ENCODE assay signal across 8 cellular contexts in the genomic region with DNA sequence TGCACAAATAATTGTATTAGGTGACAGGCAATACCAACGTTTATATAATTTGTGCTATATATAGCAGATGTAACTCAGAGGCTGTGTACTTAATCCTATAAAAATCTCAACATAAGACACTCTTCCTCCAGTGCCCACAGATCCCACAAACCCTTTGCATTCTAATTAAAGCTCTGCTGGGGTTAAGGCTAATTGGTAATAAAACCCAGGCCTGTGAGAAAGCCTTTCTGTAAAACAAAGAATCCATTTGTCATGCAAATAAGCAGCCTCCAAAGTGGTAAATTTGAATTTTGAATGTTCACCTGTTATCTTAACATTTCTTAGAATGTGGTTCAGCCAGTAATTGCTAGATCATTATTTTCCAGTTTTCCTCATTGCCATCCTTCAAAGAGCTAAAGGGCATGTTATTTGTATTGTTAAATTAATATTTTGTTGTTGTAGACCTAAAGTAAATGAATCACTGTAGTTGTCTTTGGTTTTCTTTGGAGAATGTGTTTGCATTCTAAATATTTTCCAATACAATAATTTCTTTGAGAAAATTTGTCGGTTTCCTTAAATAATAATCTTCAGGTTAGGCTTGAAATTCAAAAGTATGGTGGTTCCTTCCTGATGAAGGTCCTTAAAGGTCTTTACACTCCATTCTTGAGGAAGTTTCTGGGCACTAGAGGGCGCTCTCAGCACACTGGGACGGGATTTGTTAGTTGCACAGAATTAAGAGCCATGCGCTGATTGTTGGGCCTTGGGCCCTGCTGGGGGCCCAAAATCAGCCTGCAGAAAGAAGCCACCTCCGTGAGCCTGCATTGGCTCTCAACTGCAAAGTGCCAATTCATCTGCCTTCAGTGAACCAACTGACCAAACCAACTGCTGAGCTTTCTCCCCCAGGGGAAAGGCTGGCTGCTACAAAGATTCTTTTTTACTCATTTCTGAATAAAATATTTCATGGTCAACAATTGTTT. TPM values are rescaled to one million over a fixed set of nuclear protein-coding genes. Genes with fewer than 3 reads are reported as not detected.
A peak's percentile ranks its signal among the peaks of the same experiment; 100 is the strongest.
DNase-seq lines count a peak whose midpoint lies in the region; ATAC-seq and TF ChIP-seq lines count a peak whose summit lies in the region.

No MANE protein-coding gene starts in this region.

- H3K9me3 Mint-ChIP-seq in CD4-positive, alpha-beta T cell = no peaks in the 10 kb centered on the region

- DNase-seq in CD4-positive, alpha-beta T cell = peak; percentile 76 to 92 (median 86)
- DNase-seq in NAMALWA (ENCODE audit: low spot score) (peak; percentile 98), SIG-M5 treated with dmso at 0.1 percent for 504 hours (lab: John Stamatoyannopoulos, UW; ENCODE audit: unreplicated experiment) (peak; percentile 84), glomerular endothelial cell (ENCODE audit: extremely low read depth, low read depth, low spot score) (peak; percentile 91), omental fat pad (ENCODE audit: low spot score) (peak; percentile 100), suprapubic skin (ENCODE audit: low spot score in 2 of 2) (peak; percentile 91 to 93)
- DNase-seq in activated effector memory CD4-positive, alpha-beta T cell treated with anti-CD3 and anti-CD28 coated beads, Interleukin-2, amount 50 U/mL, for 16 hours = peak; percentile 94

- H3K36me3 ChIP-seq in suprapubic skin = no peaks in the 10 kb centered on the region

- POLR2A ChIA-PET in CD4-positive, alpha-beta T cell (lab: Charles Lee) = interaction anchor here (0.6 to 2.5 kb wide), 5 partner anchors 45 to 437 kb away, joined by 3 to 21 read pairs (median 6); partner anchors contain the start of genes CENPL, DARS2, GAS5 and PRDX6

- CTCF ChIA-PET in CD4-positive, alpha-beta T cell (lab: Charles Lee) = interaction anchor here (0.8 to 3.0 kb wide), 7 partner anchors 11 to 686 kb away, joined by 3 to 16 read pairs (median 8); partner anchors contain the start of genes CENPL and PRDX6

- H3K36me3 Mint-ChIP-seq in CD4-positive, alpha-beta T cell (ENCODE audit: low read depth) = no peaks in the 10 kb centered on the region

- no peak for TF ChIP-seq POLR2A in suprapubic skin (IDR thresholded peaks at IDR 0.05)

- peak overlapping the region; percentile 47 for H3K27ac Mint-ChIP-seq in CD4-positive, alpha-beta T cell

- H3K27ac ChIP-seq in CD4-positive, alpha-beta T cell (ENCODE audit: low read depth, low read length) = no peak overlapping the region
- H3K27ac ChIP-seq in suprapubic skin = no peak overlapping the region

- TF ChIP-seq EP300 in suprapubic skin (IDR thresholded peaks at IDR 0.05) = no peak

- H3K4me3 Mint-ChIP-seq in CD4-positive, alpha-beta T cell = no peak overlapping the region

- H3K4me1 ChIP-seq in suprapubic skin = peaks cover 26% of the 10 kb centered on the region

- no peaks in the 10 kb centered on the region for H3K27me3 Mint-ChIP-seq in CD4-positive, alpha-beta T cell

- no peak overlapping the region for H3K4me3 ChIP-seq in suprapubic skin

- no peaks in the 10 kb centered on the region for H3K27me3 ChIP-seq in CD4-positive, alpha-beta T cell (ENCODE audit: control insufficient read depth, insufficient read depth, low read length)
- no peaks in the 10 kb centered on the region for H3K27me3 ChIP-seq in suprapubic skin

- peak; percentile 81 for ATAC-seq in CD4-positive, alpha-beta T cell (ENCODE audit: poor library complexity)
- peak; percentile 52 for ATAC-seq in GM21717 (IDR thresholded peaks at IDR 0.05; ENCODE audit: unreplicated experiment)
- no peak for ATAC-seq in omental fat pad (ENCODE audit: low FRiP score)

- 5% methylated on average over 6 of the region's 6 CpGs for WGBS in suprapubic skin

- intact Hi-C loops in CD4-positive, alpha-beta T cell (cut with DNase I, micrococcal nuclease) = loop anchor here (1.0 to 5.0 kb wide), 7 partner anchors 45 to 1311 kb away; partner anchors contain the start of genes CENPL (in 1 of the 2), DARS2 (in 1 of the 2) and KLHL20 (in 1 of the 2)

- H3K9me3 ChIP-seq in CD4-positive, alpha-beta T cell (ENCODE audit: control insufficient read depth, low read length) = no peaks in the 10 kb centered on the region
- no peaks in the 10 kb centered on the region for H3K9me3 ChIP-seq in suprapubic skin

- TF ChIP-seq CTCF in CD4-positive, alpha-beta T cell (IDR thresholded peaks at IDR 0.05) = peak; percentile 96
- TF ChIP-seq CTCF in omental fat pad (IDR thresholded peaks at IDR 0.05) (peak in 1 of 3 donors; percentile 53), suprapubic skin (IDR thresholded peaks at IDR 0.05) (peak; percentile 59 to 82)

- peaks cover 23% of the 10 kb centered on the region for H3K4me1 Mint-ChIP-seq in CD4-positive, alpha-beta T cell (ENCODE audit: low read depth)

RNA-seq across cellular contexts. Expression of gene PRDX6, which starts 46.1 kb away (rescaled TPM):
- 100 to 1,000 TPM; 101 to 102 TPM for total RNA-seq in CD4-positive, alpha-beta T cell
- 230 and 268 TPM in 2 replicates for total RNA-seq in glomerular endothelial cell
- total RNA-seq in omental fat pad = 100 to 1,000 TPM; 455 to 981 (median 633) TPM
- total RNA-seq in suprapubic skin = 100 to 1,000 TPM; 151 to 223 (median 190) TPM
